2 cellular contexts compared by ENCODE assay signal in genomic region chr2:8087480-8087840, GRCh38.
TF ChIP-seq lines count a peak whose summit lies in the region.

No MANE protein-coding gene starts in this region.

TF ChIP-seq in HCT116, 20 proteins besides CTCF, POLR2A, EP300 and RAD21 (continued from another document):
- TF ChIP-seq ZBTB33 (IDR thresholded peaks at IDR 0.05; ENCODE audit: extremely low read depth, insufficient replicate concordance, low read length) (no peak), EZH2 (IDR thresholded peaks at IDR 0.05) (no peak), EGR1 (IDR thresholded peaks at IDR 0.05; ENCODE audit: low read depth) (no peak), JUND (IDR thresholded peaks at IDR 0.05) (no peak; the same call in 1 of the 2 replicates), MAX (IDR thresholded peaks at IDR 0.05) (no peak), SRF (IDR thresholded peaks at IDR 0.05; ENCODE audit: low read depth) (no peak), EZH2phosphoT487 (IDR thresholded peaks at IDR 0.05; ENCODE audit: borderline replicate concordance) (no peak), ZFX (IDR thresholded peaks at IDR 0.05) (no peak), SIN3A (IDR thresholded peaks at IDR 0.05; ENCODE audit: low read depth) (no peak), FOSL1 (IDR thresholded peaks at IDR 0.05; ENCODE audit: low read depth) (no peak), REST (IDR thresholded peaks at IDR 0.05; ENCODE audit: low read depth) (no peak)

TF ChIP-seq in GM23338, 12 proteins besides CTCF, POLR2A, EP300 and RAD21 (continued from another document):
- TF ChIP-seq ZNF462 (CRISPR knock-in tag; IDR thresholded peaks at IDR 0.05) (no peak), REST (IDR thresholded peaks at IDR 0.05; ENCODE audit: unreplicated experiment) (no peak), POLR2AphosphoS5 (IDR thresholded peaks at IDR 0.05; ENCODE audit: low read depth) (no peak)
